In genomic region chr3:99172736-99173657, GRCh38 we compare ENCODE assay signal across 8 cellular contexts.
A peak's percentile ranks its signal among the peaks of the same experiment; 100 is the strongest.
DNase-seq lines count a peak whose midpoint lies in the region; ATAC-seq and TF ChIP-seq lines count a peak whose summit lies in the region.

No MANE protein-coding gene starts in this region.

- H3K9me3 ChIP-seq in upper lobe of right lung = no peaks in the 10 kb centered on the region

- no peak overlapping the region for H3K27ac ChIP-seq in upper lobe of right lung

- no peaks in the 10 kb centered on the region for H3K27me3 ChIP-seq in upper lobe of right lung

- no peaks in the 10 kb centered on the region for H3K36me3 ChIP-seq in upper lobe of right lung

- intact Hi-C loops in upper lobe of right lung (cut with DNase I) = no loop called here

- H3K4me3 ChIP-seq in upper lobe of right lung = no peak overlapping the region

- ATAC-seq in GM18519 (IDR thresholded peaks at IDR 0.05; ENCODE audit: low FRiP score, unreplicated experiment) = peak; percentile 91
- peak; percentile 84 for ATAC-seq in HG03354 (IDR thresholded peaks at IDR 0.05; ENCODE audit: poor library complexity, severe bottlenecking, unreplicated experiment)
- peak; percentile 88 for ATAC-seq in upper lobe of right lung
- no peak for ATAC-seq in HG02840 (IDR thresholded peaks at IDR 0.05; ENCODE audit: low FRiP score, unreplicated experiment)

- DNase-seq in COLO829 (ENCODE audit: low spot score) (peak; percentile 61), NOMO-1 (lab: John Stamatoyannopoulos, UW; ENCODE audit: unreplicated experiment in 2 of 2) (peak; percentile 19 to 27), brain pericyte (ENCODE audit: low read depth, low spot score) (peak; percentile 30), left kidney (ENCODE audit: low read depth, low spot score) (peak; percentile 83), upper lobe of right lung (peak; percentile 47)

- TF ChIP-seq CTCF in upper lobe of right lung (IDR thresholded peaks at IDR 0.05) = peak; percentile 64

- no peaks in the 10 kb centered on the region for H3K4me1 ChIP-seq in upper lobe of right lung

Comparison
In these comparisons a context has a peak if more than half of its experiments do, and no peak if none do; other contexts are left out.
1. DNase-seq: peak in every context shown above with its lines; median percentile 83 in left kidney; 61 in COLO829; 47 in upper lobe of right lung; 30 in brain pericyte; 23 in NOMO-1.